In genomic region chr4:39823193-39823592, GRCh38 we compare ENCODE assay signal across 12 cellular contexts.
DNase-seq lines count a peak whose midpoint lies in the region; TF ChIP-seq lines count a peak whose summit lies in the region.
"Had no signal": no experiment of that assay in that cellular context is flagged by ENCODE, and none has a peak within 500 bp of the region (broad histone marks: within the 10 kb centered on the region; RNA-seq: fewer than 3 reads in every experiment).

No MANE protein-coding gene starts in this region.

- H3K4me2 ChIP-seq in PC-9 (no peak overlapping the region), fibroblast of lung (ENCODE audit: extremely low read depth, insufficient read depth, low read length) (no peak overlapping the region)

- H3K9me3 ChIP-seq in breast epithelium (no peaks in the 10 kb centered on the region), PC-9 (ENCODE audit: insufficient read depth, low read depth) (no peaks in the 10 kb centered on the region), fibroblast of lung (ENCODE audit: control insufficient read depth, insufficient read depth, low read depth, low read length) (no peaks in the 10 kb centered on the region)
- H3K9me3 ChIP-seq: uterus had no signal

- peak; percentile 13 for DNase-seq in MCF 10A (ENCODE audit: unreplicated experiment)
- DNase-seq in breast epithelium (ENCODE audit: low spot score in 2 of 2), result no peak
- no peak for DNase-seq in PC-9
- peak; percentile 37 to 88 for DNase-seq in fibroblast of lung (ENCODE audit: low read depth in 2 of 2)
- peak; percentile 32 for DNase-seq in stromal cell of bone marrow (ENCODE audit: low read depth)
- no peak for DNase-seq in HPDE6-E6E7 (ENCODE audit: extremely low spot score)
- no peak for DNase-seq in NCI-H1436 treated with DMSO at 0.1 percent for 48 hours (lab: John Stamatoyannopoulos, UW)
- no peak for DNase-seq in NCI-H1417 (lab: John Stamatoyannopoulos, UW)
- DNase-seq: anterior cingulate cortex; islet precursor cell; stimulated activated CD4-positive, alpha-beta T cell treated with anti-CD3 and anti-CD28 coated beads, Interleukin-1b, Interleukin-23, amount 100 ng/mL, for 48 hours; uterus had no signal

- TF ChIP-seq CTCF in MCF 10A (IDR thresholded peaks at IDR 0.05; ENCODE audit: unreplicated experiment) (no peak), breast epithelium (IDR thresholded peaks at IDR 0.05) (no peak), PC-9 (conservative IDR thresholded peaks at IDR 0.05) (no peak), fibroblast of lung (conservative IDR thresholded peaks at IDR 0.05 in 1 of 2, IDR thresholded peaks at IDR 0.05 in 1 of 2; ENCODE audit: low read depth in 1 of 2, low read length in 2 of 2) (no peak)

- intact Hi-C loops in MCF 10A (cut with micrococcal nuclease), result loop anchor here (10.0 kb wide), 1 partner anchor 128 kb away; the partner anchor contains the start of gene UBE2K
- intact Hi-C loops in breast epithelium (cut with DNase I; ENCODE audit: low total_unique reads), result no loop called here
- intact Hi-C loops in PC-9 (cut with micrococcal nuclease; ENCODE audit: unreplicated experiment), result no loop called here

- no peak overlapping the region for H3K9ac ChIP-seq in fibroblast of lung (ENCODE audit: insufficient read depth, low read length)

- H3K9me2 ChIP-seq in PC-9 (ENCODE audit: insufficient read depth), result no peaks in the 10 kb centered on the region

- H3K4me3 ChIP-seq in breast epithelium (no peak overlapping the region), PC-9 (no peak overlapping the region), fibroblast of lung (replicated peaks in 1 of 4; ENCODE audit: control extremely low read depth in 1 of 4, insufficient read depth in 1 of 4, low read depth in 3 of 4, low read length in 4 of 4) (no peak overlapping the region)
- H3K4me3 ChIP-seq: uterus had no signal

- CTCF ChIA-PET in MCF 10A (lab: Yijun Ruan, JAX) (no interaction called here), PC-9 (lab: Charles Lee) (no interaction called here)

- no peak overlapping the region for H3K27ac Mint-ChIP-seq in MCF 10A (ENCODE audit: low read depth, unreplicated experiment)

- no peaks in the 10 kb centered on the region for H3K4me1 ChIP-seq in breast epithelium
- H3K4me1 ChIP-seq in PC-9 (replicated peaks; ENCODE audit: insufficient read depth), result no peaks in the 10 kb centered on the region
- peaks cover 3% of the 10 kb centered on the region for H3K4me1 ChIP-seq in fibroblast of lung (ENCODE audit: control insufficient read depth, extremely low read depth, insufficient read depth, low read length)
- H3K4me1 ChIP-seq: uterus had no signal

- H3K4me3 Mint-ChIP-seq in MCF 10A (ENCODE audit: unreplicated experiment), result no peak overlapping the region

- H3K27me3 ChIP-seq in breast epithelium (no peaks in the 10 kb centered on the region), PC-9 (ENCODE audit: insufficient read depth, low read depth) (no peaks in the 10 kb centered on the region), fibroblast of lung (ENCODE audit: control insufficient read depth, insufficient read depth, low read length) (no peaks in the 10 kb centered on the region)
- H3K27me3 ChIP-seq: uterus had no signal

- POLR2A ChIA-PET in MCF 10A (lab: Yijun Ruan, JAX), result interaction anchor here (0.7 to 0.9 kb wide), 2 partner anchors 92 to 125 kb away, joined by 3 read pairs; partner anchors contain the start of gene UBE2K
- POLR2A ChIA-PET in PC-9 (lab: Charles Lee; ENCODE audit: unreplicated experiment), result no interaction called here

- H3K36me3 ChIP-seq in breast epithelium, result peaks cover 3% of the 10 kb centered on the region
- H3K36me3 ChIP-seq in PC-9 (ENCODE audit: low read depth), result no peaks in the 10 kb centered on the region; the same call in 1 of the 2 replicates
- H3K36me3 ChIP-seq in fibroblast of lung (ENCODE audit: control insufficient read depth, insufficient read depth, low read length), result peaks cover 2% of the 10 kb centered on the region
- H3K36me3 ChIP-seq: uterus had no signal

- BruUV-seq in MCF 10A (replicated peaks; lab: Mats Ljungman, UMichigan), result no TSS peak
- no TSS peak for BruUV-seq in PC-9 (replicated peaks; lab: Mats Ljungman, UMichigan)

- H4K20me1 ChIP-seq in PC-9 (ENCODE audit: insufficient read depth) (no peaks in the 10 kb centered on the region), fibroblast of lung (ENCODE audit: control insufficient read depth, extremely low read depth, insufficient read depth, low read length) (no peaks in the 10 kb centered on the region)

- H2AFZ ChIP-seq in PC-9, result no peak overlapping the region
- H2AFZ ChIP-seq in fibroblast of lung (ENCODE audit: low read length), result no peak overlapping the region

- no peak for TF ChIP-seq POLR2A in breast epithelium (IDR thresholded peaks at IDR 0.05)

- H3K9me3 Mint-ChIP-seq in MCF 10A (ENCODE audit: unreplicated experiment), result no peaks in the 10 kb centered on the region

- H3K27ac ChIP-seq in breast epithelium (no peak overlapping the region), PC-9 (peak overlapping the region; percentile 26; the same call in 1 of the 2 replicates), fibroblast of lung (ENCODE audit: insufficient read depth, low read length) (no peak overlapping the region)
- H3K27ac ChIP-seq: uterus had no signal

- H3K36me3 Mint-ChIP-seq in MCF 10A (ENCODE audit: insufficient read depth, unreplicated experiment), result peaks cover 70% of the 10 kb centered on the region

- peaks cover 5% of the 10 kb centered on the region for H3K4me1 Mint-ChIP-seq in MCF 10A (ENCODE audit: insufficient read depth, unreplicated experiment)

- H3K79me2 ChIP-seq in PC-9 (ENCODE audit: low read depth) (no peaks in the 10 kb centered on the region), fibroblast of lung (ENCODE audit: control insufficient read depth, insufficient read depth, low read length) (no peaks in the 10 kb centered on the region)

- no peaks in the 10 kb centered on the region for H3K27me3 Mint-ChIP-seq in MCF 10A (ENCODE audit: insufficient read depth, unreplicated experiment)

- no peaks in the 10 kb centered on the region for H3F3A ChIP-seq in PC-9 (ENCODE audit: insufficient read depth, low read depth)

Comparison
In these comparisons a context has a peak if more than half of its experiments do, and no peak if none do; other contexts are left out.
1. DNase-seq: peak in MCF 10A (single experiment), fibroblast of lung (2 of 2) and stromal cell of bone marrow (single experiment); none in breast epithelium (0 of 2), PC-9 (0 of 2), HPDE6-E6E7 (single experiment), NCI-H1436 treated with DMSO at 0.1 percent for 48 hours (single experiment) and NCI-H1417 (0 of 3).